In genomic region chr6:147220345-147220744, GRCh38 we compare ENCODE assay signal across 27 cellular contexts.
"Had no signal": no experiment of that assay in that cellular context is flagged by ENCODE, and none has a peak within 500 bp of the region (broad histone marks: within the 10 kb centered on the region; RNA-seq: fewer than 3 reads in every experiment).

No MANE protein-coding gene starts in this region.

- H3K4me1 ChIP-seq: prostate gland, suprapubic skin had no signal

- H3K27me3 Mint-ChIP-seq: naive B cell; stimulated activated naive CD8-positive, alpha-beta T cell treated with anti-CD3 and anti-CD28 coated beads, Interleukin-15, Interleukin-2, amounts not matched to agents 100 ng/mL and 50 ng/mL, for 24 hours had no signal

- H3K27ac ChIP-seq: hepatocyte, left ventricle myocardium inferior, neural progenitor cell, neutrophil, prostate gland, skin epidermis, suprapubic skin, thoracic aorta, tibial artery, upper lobe of right lung had no signal

- H3K4me3 Mint-ChIP-seq: mesothelial cell of epicardium; naive B cell; natural killer cell; nephron progenitor cell; neural progenitor cell; stimulated activated effector memory CD8-positive, alpha-beta T cell treated with anti-CD3 and anti-CD28 coated beads, Interleukin-12 subunit alpha, Interleukin-12 subunit beta, amount 100 ng/mL, for 72 hours; stimulated activated naive CD8-positive, alpha-beta T cell treated with anti-CD3 and anti-CD28 coated beads, Interleukin-15, Interleukin-2, amounts not matched to agents 100 ng/mL and 50 ng/mL, for 24 hours had no signal

- H3K9me3 Mint-ChIP-seq: mesothelial cell of epicardium; naive B cell; natural killer cell; nephron progenitor cell; neural progenitor cell; stimulated activated effector memory CD8-positive, alpha-beta T cell treated with anti-CD3 and anti-CD28 coated beads, Interleukin-12 subunit alpha, Interleukin-12 subunit beta, amount 100 ng/mL, for 72 hours; stimulated activated naive CD8-positive, alpha-beta T cell treated with anti-CD3 and anti-CD28 coated beads, Interleukin-15, Interleukin-2, amounts not matched to agents 100 ng/mL and 50 ng/mL, for 24 hours had no signal

- H3K27me3 ChIP-seq: hepatocyte, neural progenitor cell, neutrophil, suprapubic skin, tibial artery, upper lobe of right lung had no signal

- H3K4me3 ChIP-seq: hepatocyte, left ventricle myocardium inferior, lung, neural progenitor cell, prostate gland, skin epidermis, suprapubic skin, thoracic aorta, tibial artery, upper lobe of right lung had no signal

- H2AFZ ChIP-seq: hepatocyte, neural progenitor cell had no signal

- H3K4me2 ChIP-seq: hepatocyte, neural progenitor cell had no signal

- H3K36me3 ChIP-seq: left ventricle myocardium inferior, neural progenitor cell, prostate gland, suprapubic skin, thoracic aorta, tibial artery, upper lobe of right lung had no signal

- H3K9ac ChIP-seq: neural progenitor cell had no signal

- DNase-seq: islet precursor cell; left ventricle myocardium inferior; mesendoderm; naive B cell; natural killer cell; nephron progenitor cell; occipital lobe; posterior cingulate gyrus; retina; right cardiac atrium; stimulated activated CD4-positive, alpha-beta T cell treated with anti-CD3 and anti-CD28 coated beads, Interleukin-4, amount 100 ng/mL, for 24 hours; stimulated activated naive CD4-positive, alpha-beta T cell; tibial artery; trophoblast cell; upper lobe of right lung had no signal

- ATAC-seq: natural killer cell; right cardiac atrium; sciatic nerve; stimulated activated effector memory CD8-positive, alpha-beta T cell treated with anti-CD3 and anti-CD28 coated beads, Interleukin-12 subunit alpha, Interleukin-12 subunit beta, amount 100 ng/mL, for 72 hours; upper lobe of right lung had no signal

- H3K9me3 ChIP-seq: left ventricle myocardium inferior, neutrophil, prostate gland, suprapubic skin, thoracic aorta, tibial artery, upper lobe of right lung had no signal

- H3K27ac Mint-ChIP-seq: mesothelial cell of epicardium; natural killer cell; nephron progenitor cell; neural progenitor cell; stimulated activated effector memory CD8-positive, alpha-beta T cell treated with anti-CD3 and anti-CD28 coated beads, Interleukin-12 subunit alpha, Interleukin-12 subunit beta, amount 100 ng/mL, for 72 hours; stimulated activated naive CD8-positive, alpha-beta T cell treated with anti-CD3 and anti-CD28 coated beads, Interleukin-15, Interleukin-2, amounts not matched to agents 100 ng/mL and 50 ng/mL, for 24 hours had no signal
